In the genomic region with DNA sequence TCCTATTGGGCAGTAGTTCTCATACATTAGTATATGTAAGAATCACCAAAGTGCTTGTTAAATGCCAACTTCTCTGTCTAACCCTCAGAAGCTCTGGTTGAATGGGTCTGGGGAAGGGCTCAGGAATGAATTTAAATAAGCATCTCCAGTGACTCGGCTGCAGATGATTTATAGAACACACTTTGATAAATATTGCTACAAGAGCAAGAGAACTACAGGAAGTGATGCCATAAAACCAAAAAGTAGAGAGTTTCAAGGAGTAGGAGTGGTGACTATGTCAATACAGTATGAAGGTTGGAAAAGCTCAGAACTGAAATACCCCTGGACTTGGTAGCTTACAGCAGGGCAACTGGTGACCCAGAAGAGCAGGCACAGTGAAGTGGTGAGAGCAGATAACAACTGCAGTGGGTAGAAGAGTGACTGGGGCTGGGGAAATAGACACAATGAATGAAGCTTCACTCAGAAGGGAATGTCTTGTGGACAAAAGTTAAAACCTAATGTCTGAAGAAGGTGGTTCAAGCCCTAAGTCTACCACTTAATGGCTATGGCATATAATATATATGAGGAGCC, we compare ENCODE assay signal across 14 cellular contexts. TPM values are rescaled to one million over a fixed set of nuclear protein-coding genes. Genes with fewer than 3 reads are reported as not detected.
DNase-seq lines count a peak whose midpoint lies in the region; ATAC-seq and TF ChIP-seq lines count a peak whose summit lies in the region.
"Had no signal": no experiment of that assay in that cellular context is flagged by ENCODE, and none has a peak within 500 bp of the region (broad histone marks: within the 10 kb centered on the region; RNA-seq: fewer than 3 reads in every experiment).

No MANE protein-coding gene starts in this region.

- H3K27ac ChIP-seq in heart left ventricle (no peak overlapping the region), aorta (ENCODE audit: low read depth in 1 of 2, low read length in 2 of 2) (no peak overlapping the region), upper lobe of right lung (no peak overlapping the region)
- H3K27ac ChIP-seq: A549 had no signal

- H3K27me3 ChIP-seq in heart left ventricle (no peaks in the 10 kb centered on the region), aorta (ENCODE audit: control insufficient read depth in 1 of 2, insufficient read depth in 2 of 2, low read length in 1 of 2) (no peaks in the 10 kb centered on the region), upper lobe of right lung (no peaks in the 10 kb centered on the region)

- peaks cover 0 to 12% (median 3%) of the 10 kb centered on the region in 12 donors for H3K9me3 ChIP-seq in heart left ventricle
- H3K9me3 ChIP-seq in aorta (ENCODE audit: control insufficient read depth, low read length): no peaks in the 10 kb centered on the region
- H3K9me3 ChIP-seq in upper lobe of right lung: no peaks in the 10 kb centered on the region
- H3K9me3 ChIP-seq: A549, HAP-1 had no signal

- TF ChIP-seq POLR2A in heart left ventricle (IDR thresholded peaks at IDR 0.05): no peak

- in situ Hi-C loops in G401 (cut with HindIII; ENCODE audit: low sequenced_read_pairs): no loop called here

- DNase-seq in heart left ventricle (no peak), Right ventricle myocardium inferior (ENCODE audit: missing footprints) (no peak), HT1080 (ENCODE audit: low read depth) (peak; percentile 17), epithelial cell of proximal tubule (ENCODE audit: low read depth) (peak; percentile 44), aorta (no peak), upper lobe of right lung (no peak), G401 (ENCODE audit: low spot score) (no peak)
- DNase-seq: COR-L47, NCI-H1048, NCI-H1436 treated with DMSO at 0.1 percent for 48 hours, NCI-H2081, NCI-H774 had no signal

- H3K4me1 ChIP-seq in heart left ventricle (peaks cover 0 to 6% (median 0%) of the 10 kb centered on the region in 12 donors), aorta (ENCODE audit: control insufficient read depth in 1 of 2, insufficient read depth in 2 of 2, low read length in 2 of 2) (peaks cover 0 to 1% of the 10 kb centered on the region in 2 donors), upper lobe of right lung (no peaks in the 10 kb centered on the region)
- H3K4me1 ChIP-seq: A549, HAP-1 had no signal

- ATAC-seq in heart left ventricle (peak in 3 of 4 donors; percentile 24 to 42 (median 33)), Right ventricle myocardium inferior (no peak), aorta (ENCODE audit: low FRiP score) (no peak), upper lobe of right lung (no peak)
- ATAC-seq: A549 had no signal

- intact Hi-C loops in heart left ventricle (cut with DNase I) (loop anchor here in 3 of 10 donors (5.0 to 10.0 kb wide), 3 partner anchors 234 to 257 kb away; no protein-coding TSS in a partner anchor), Right ventricle myocardium inferior (cut with DNase I) (no loop called here), aorta (cut with DNase I) (no loop called here), upper lobe of right lung (cut with DNase I) (no loop called here)

- WGBS in heart left ventricle, 4 donors: 71 to 91% (median 85%) methylated on average over 1 of the region's 1 CpG
- 51 to 57% methylated on average over 1 of the region's 1 CpG for WGBS in aorta, 2 donors

- H3K36me3 ChIP-seq in heart left ventricle (no peaks in the 10 kb centered on the region), aorta (ENCODE audit: control insufficient read depth in 1 of 2, insufficient read depth in 2 of 2, low read length in 1 of 2) (no peaks in the 10 kb centered on the region), upper lobe of right lung (no peaks in the 10 kb centered on the region)
- H3K36me3 ChIP-seq: HAP-1 had no signal

- H3K4me3 ChIP-seq in heart left ventricle: no peak overlapping the region
- H3K4me3 ChIP-seq in epithelial cell of proximal tubule (ENCODE audit: low read depth, low read length): no peak overlapping the region
- no peak overlapping the region for H3K4me3 ChIP-seq in aorta (ENCODE audit: low read length in 2 of 2)
- no peak overlapping the region for H3K4me3 ChIP-seq in upper lobe of right lung
- H3K4me3 ChIP-seq: A549, HAP-1 had no signal

- TF ChIP-seq CTCF in heart left ventricle (IDR thresholded peaks at IDR 0.05): no peak
- TF ChIP-seq CTCF in epithelial cell of proximal tubule (conservative IDR thresholded peaks at IDR 0.05; ENCODE audit: low read depth, low read length): no peak
- TF ChIP-seq CTCF in upper lobe of right lung (IDR thresholded peaks at IDR 0.05): no peak

RNA-seq across cellular contexts. Expression of a gene that starts 8.0 kb away (rescaled TPM):
- total RNA-seq in heart left ventricle: 10 to 100 TPM; 43.7 to 72.2 (median 58.7) TPM
- 10 to 100 TPM; 18.1 to 37.8 TPM for polyA plus RNA-seq in heart left ventricle
- 52.6 TPM for total RNA-seq in Right ventricle myocardium inferior
- total RNA-seq in HT1080 (2014; rRNA removed; shearing (Covaris generic)): 17.8 and 19.7 TPM in 2 replicates
- 13.1 and 15.4 TPM in 2 replicates for polyA plus RNA-seq in HT1080 (2015; cell fraction: cytosol; rRNA removed)
- 23.6 and 26.1 TPM in 2 replicates for polyA plus RNA-seq in HT1080 (2015; cell fraction: nucleus; rRNA removed)
- 19.9 and 23.4 TPM in 2 replicates for total RNA-seq in epithelial cell of proximal tubule
- total RNA-seq in aorta: 10 to 100 TPM; 24.0 to 56.0 TPM
- 10 to 100 TPM; 11.0 to 13.4 TPM for polyA plus RNA-seq in aorta
- 30.2 TPM for total RNA-seq in upper lobe of right lung
- 8.2 and 14.7 TPM in 2 replicates for total RNA-seq in G401 (2014; rRNA removed; shearing (Covaris generic))

Comparison
In these comparisons a context has a peak if more than half of its experiments do, and no peak if none do; other contexts are left out.
1. ATAC-seq: peak in heart left ventricle (3 of 4); none in Right ventricle myocardium inferior (single experiment), aorta (single experiment) and upper lobe of right lung (single experiment).
2. DNase-seq: peak in HT1080 (single experiment) and epithelial cell of proximal tubule (single experiment); none in heart left ventricle (0 of 5), Right ventricle myocardium inferior (single experiment), aorta (0 of 2), upper lobe of right lung (single experiment) and G401 (single experiment).